Comparison of ENCODE assay signal across 8 cellular contexts in genomic region chr4:1347410-1347864, GRCh38. TPM values are rescaled to one million over a fixed set of nuclear protein-coding genes. Genes with fewer than 3 reads are reported as not detected.
DNase-seq lines count a peak whose midpoint lies in the region; ATAC-seq and TF ChIP-seq lines count a peak whose summit lies in the region.

No MANE protein-coding gene starts in this region.

- H3K9me3 ChIP-seq in lower lobe of right lung: no peaks in the 10 kb centered on the region

- peaks cover 21% of the 10 kb centered on the region for H3K27me3 Mint-ChIP-seq in GM23338 (ENCODE audit: insufficient read depth, low read depth, poor library complexity)

- H3K27me3 ChIP-seq in GM23338 (ENCODE audit: insufficient read depth) (no peaks in the 10 kb centered on the region), lower lobe of right lung (ENCODE audit: low read depth) (no peaks in the 10 kb centered on the region)

- no peaks in the 10 kb centered on the region for H3K9me3 Mint-ChIP-seq in GM23338

- peak overlapping the region; percentile 87 for H3K4me3 Mint-ChIP-seq in GM23338

- H3K9me2 ChIP-seq in GM23338 (ENCODE audit: insufficient read depth): no peaks in the 10 kb centered on the region

- H3K27ac ChIP-seq in GM23338 (ENCODE audit: low read depth) (peak overlapping the region; percentile 87), VCaP (peak overlapping the region; percentile 97), lower lobe of right lung (peak overlapping the region; percentile 100)

- no peak for TF ChIP-seq CTCF in GM23338 (conservative IDR thresholded peaks at IDR 0.05; ENCODE audit: low read depth in 2 of 2)
- TF ChIP-seq CTCF in VCaP (conservative IDR thresholded peaks at IDR 0.05): no peak
- no peak for TF ChIP-seq CTCF in lower lobe of right lung (IDR thresholded peaks at IDR 0.05)

- intact Hi-C loops in lower lobe of right lung (cut with DNase I): no loop called here

- H3F3A ChIP-seq in GM23338 (replicated peaks; ENCODE audit: low read depth): peaks cover 8% of the 10 kb centered on the region

- 0 out of 2 replicates have a peak, but pooled peaks cover 7% of the 10 kb centered on the region for H4K20me1 ChIP-seq in GM23338 (replicated peaks; ENCODE audit: insufficient read depth)

- H3K4me1 Mint-ChIP-seq in GM23338: peaks cover 25% of the 10 kb centered on the region

- peak overlapping the region; percentile 86 for H3K4me2 ChIP-seq in GM23338

- DNase-seq in NCI-H2081 (lab: John Stamatoyannopoulos, UW): peak; percentile 54 to 55
- no peak for DNase-seq in NCI-H2081 treated with DMSO at 0.1 percent for 48 hours (lab: John Stamatoyannopoulos, UW)
- DNase-seq in GM23338 (ENCODE audit: low spot score): peak; percentile 77
- peak; percentile 24 for DNase-seq in KG1 (lab: John Stamatoyannopoulos, UW)
- DNase-seq in effector CD4-positive, alpha-beta T cell: peak; percentile 32
- DNase-seq in lower lobe of right lung: peak; percentile 86
- DNase-seq in stimulated activated CD4-positive, alpha-beta T cell treated with anti-CD3 and anti-CD28 coated beads, TNF-alpha, amount 100 ng/mL, for 48 hours (ENCODE audit: low read depth in 3 of 3): peak; percentile 25 to 40 (median 27)

- no peaks in the 10 kb centered on the region; the same call in 1 of the 2 replicates for H3K79me2 ChIP-seq in GM23338 (replicated peaks; ENCODE audit: insufficient read depth)

- ATAC-seq in GM23338 (peak; percentile 14), lower lobe of right lung (peak; percentile 57 to 60)

- H3K4me3 ChIP-seq in GM23338: peak overlapping the region; percentile 79
- H3K4me3 ChIP-seq in lower lobe of right lung: peak overlapping the region; percentile 82

- H3K36me3 Mint-ChIP-seq in GM23338 (ENCODE audit: low read depth): peaks cover 20% of the 10 kb centered on the region

- no peaks in the 10 kb centered on the region for H3K36me3 ChIP-seq in GM23338 (ENCODE audit: insufficient read depth)
- peaks cover 22% of the 10 kb centered on the region for H3K36me3 ChIP-seq in lower lobe of right lung

- H3K4me1 ChIP-seq in GM23338 (ENCODE audit: insufficient read depth) (peaks cover 8% of the 10 kb centered on the region), lower lobe of right lung (peaks cover 45% of the 10 kb centered on the region)

- peak overlapping the region; percentile 78 for H2AFZ ChIP-seq in GM23338

- peak overlapping the region; percentile 72; the same call in 1 of the 2 replicates for H3K27ac Mint-ChIP-seq in GM23338

TF ChIP-seq in GM23338, 12 proteins besides CTCF, POLR2A, EP300 and RAD21:
- TF ChIP-seq STAT1 (IDR thresholded peaks at IDR 0.05; ENCODE audit: unreplicated experiment) (no peak), JUNB (IDR thresholded peaks at IDR 0.05; ENCODE audit: unreplicated experiment) (no peak), ZNF331 (CRISPR knock-in tag; IDR thresholded peaks at IDR 0.05; ENCODE audit: low read depth) (no peak), EZH2 (IDR thresholded peaks at IDR 0.05; ENCODE audit: low read depth, unreplicated experiment) (no peak), POLR2AphosphoS5 (IDR thresholded peaks at IDR 0.05; ENCODE audit: low read depth) (no peak; the same call in 1 of the 2 replicates), CREB1 (CRISPR knock-in tag; IDR thresholded peaks at IDR 0.05; ENCODE audit: low read depth) (no peak), REST (IDR thresholded peaks at IDR 0.05; ENCODE audit: unreplicated experiment) (no peak)

RNA-seq across cellular contexts. Expression of gene UVSSA, which starts 0.4 kb away (rescaled TPM):
- total RNA-seq in GM23338 (2014; rRNA removed; shearing (Covaris generic)): 11.8 and 27.7 TPM in 2 replicates
- 5.9 and 6.5 TPM in 2 replicates for polyA plus RNA-seq in GM23338 (2016; fragmentation: Nextera tagmentation; extraction: Ambion mirVana)
- total RNA-seq in lower lobe of right lung: 27.9 TPM

RNA-seq across cellular contexts. Expression of gene MAEA, which starts 57.7 kb away (rescaled TPM):
- total RNA-seq in GM23338 (2014; rRNA removed; shearing (Covaris generic)): 99.0 and 120 TPM in 2 replicates
- 48.3 and 49.8 TPM in 2 replicates for polyA plus RNA-seq in GM23338 (2016; fragmentation: Nextera tagmentation; extraction: Ambion mirVana)
- total RNA-seq in lower lobe of right lung: 65.8 TPM

RNA-seq across cellular contexts. Expression of gene NKX1-1, which starts 58.8 kb away (rescaled TPM):
- total RNA-seq in GM23338 (2014; rRNA removed; shearing (Covaris generic)): not detected in 2 replicates
- polyA plus RNA-seq in GM23338 (2016; fragmentation: Nextera tagmentation; extraction: Ambion mirVana): not detected in 2 replicates
- not detected for total RNA-seq in lower lobe of right lung
